In genomic region chr1:6280761-6281451, GRCh38 we compare ENCODE assay signal across 11 cellular contexts. TPM values are rescaled to one million over a fixed set of nuclear protein-coding genes. Genes with fewer than 3 reads are reported as not detected.
DNase-seq lines count a peak whose midpoint lies in the region; ATAC-seq, FAIRE-seq and TF ChIP-seq lines count a peak whose summit lies in the region.
"Had no signal": no experiment of that assay in that cellular context is flagged by ENCODE, and none has a peak within 500 bp of the region (broad histone marks: within the 10 kb centered on the region; RNA-seq: fewer than 3 reads in every experiment).

No MANE protein-coding gene starts in this region.

- FAIRE-seq in endothelial cell of umbilical vein (lab: Jason Lieb, UNC): no peak

- TF ChIP-seq POLR2A in endothelial cell of umbilical vein (IDR thresholded peaks at IDR 0.05; ENCODE audit: low read depth, low read length): no peak

- H3K9me3 ChIP-seq in Loucy (ENCODE audit: insufficient read depth, low read depth, low read length) (no peaks in the 10 kb centered on the region), endothelial cell of umbilical vein (replicated peaks; ENCODE audit: control insufficient read depth, insufficient read depth, low read length) (no peaks in the 10 kb centered on the region), T-helper 17 cell (ENCODE audit: control insufficient read depth, low read length, poor library complexity, severe bottlenecking) (no peaks in the 10 kb centered on the region)

- DNase-seq in AG09319 (ENCODE audit: extremely low read depth, low read depth) (no peak), endothelial cell of umbilical vein (ENCODE audit: low read depth, low spot score) (no peak), mesothelial cell of epicardium (ENCODE audit: low spot score in 2 of 2, unreplicated experiment in 2 of 2) (no peak), DMS153 treated with DMSO at 0.1 percent for 48 hours (lab: John Stamatoyannopoulos, UW; ENCODE audit: unreplicated experiment) (no peak), T-helper 17 cell (no peak)
- DNase-seq in activated T-cell treated with anti-CD3 and anti-CD28 coated beads, Interleukin-2, amount 50 U/mL, for 1 hour: no peak
- DNase-seq: NCI-H146, T-helper 1 cell had no signal

- no peaks in the 10 kb centered on the region for H3K9me2 ChIP-seq in Loucy (replicated peaks; ENCODE audit: low read depth, low read length)

- H3K27me3 ChIP-seq in Loucy (ENCODE audit: insufficient read depth, low read length, poor library complexity, severe bottlenecking) (no peaks in the 10 kb centered on the region), endothelial cell of umbilical vein (ENCODE audit: control insufficient read depth in 2 of 2, insufficient read depth in 2 of 2, low read length in 2 of 2) (no peaks in the 10 kb centered on the region)

- intact Hi-C loops in endothelial cell of umbilical vein (cut with micrococcal nuclease): loop anchor here (1.0 kb wide), 1 partner anchor 35 kb away; no protein-coding TSS in a partner anchor

- no peaks in the 10 kb centered on the region for H4K20me1 ChIP-seq in Loucy (ENCODE audit: insufficient read depth, low read length, poor library complexity, severe bottlenecking)
- H4K20me1 ChIP-seq in endothelial cell of umbilical vein (replicated peaks; ENCODE audit: control insufficient read depth, extremely low read depth, insufficient read depth, low read length): no peaks in the 10 kb centered on the region

- H3F3A ChIP-seq in Loucy (ENCODE audit: low read depth): no peaks in the 10 kb centered on the region

- CTCF ChIA-PET in endothelial cell of umbilical vein (lab: Charles Lee): interaction anchor here (1.2 kb wide), 1 partner anchor 36 kb away, joined by 3 read pairs; no protein-coding TSS in a partner anchor

- no peak overlapping the region for H3K27ac Mint-ChIP-seq in mesothelial cell of epicardium
- H3K27ac Mint-ChIP-seq in T-helper 17 cell: no peak overlapping the region
- H3K27ac Mint-ChIP-seq: activated T-helper 2 cell treated with anti-CD3 and anti-CD28 coated beads, Interferon-gamma antibody, Interleukin-2, Interleukin-4, amounts not matched to agents 10 μg/mL and 5 μg/mL and 100 μg/mL, durations not matched to agents 14 hours and 24 hours and 36 hours had no signal

- H3K27me3 Mint-ChIP-seq in mesothelial cell of epicardium (ENCODE audit: low read depth): no peaks in the 10 kb centered on the region
- H3K27me3 Mint-ChIP-seq in T-helper 17 cell: no peaks in the 10 kb centered on the region

- POLR2A ChIA-PET in endothelial cell of umbilical vein (lab: Charles Lee): no interaction called here

- TF ChIP-seq CTCF in AG09319 (IDR thresholded peaks at IDR 0.05; ENCODE audit: low read depth, low read length) (peak; percentile 33), Loucy (conservative IDR thresholded peaks at IDR 0.05; ENCODE audit: low read length) (peak; percentile 27; the same call in 1 of the 2 replicates), endothelial cell of umbilical vein (IDR thresholded peaks at IDR 0.05; ENCODE audit: extremely low read depth in 1 of 2, insufficient read depth in 1 of 2, low read depth in 1 of 2, low read length in 2 of 2) (peak; percentile 8 to 32), mesothelial cell of epicardium (IDR thresholded peaks at IDR 0.05; ENCODE audit: unreplicated experiment) (peak; percentile 14)

- H3K4me3 ChIP-seq in Loucy (ENCODE audit: low read length, poor library complexity, severe bottlenecking) (no peak overlapping the region), endothelial cell of umbilical vein (replicated peaks in 1 of 3; ENCODE audit: insufficient read depth in 1 of 3, low read depth in 1 of 3, low read length in 3 of 3) (no peak overlapping the region)

- H3K9me3 Mint-ChIP-seq in mesothelial cell of epicardium: no peaks in the 10 kb centered on the region
- H3K9me3 Mint-ChIP-seq: activated T-helper 2 cell treated with anti-CD3 and anti-CD28 coated beads, Interferon-gamma antibody, Interleukin-2, Interleukin-4, amounts not matched to agents 10 μg/mL and 5 μg/mL and 100 μg/mL, durations not matched to agents 14 hours and 24 hours and 36 hours had no signal

- H3K36me3 ChIP-seq in Loucy (ENCODE audit: insufficient read depth, low read length) (no peaks in the 10 kb centered on the region; the same call in 1 of the 2 replicates), endothelial cell of umbilical vein (ENCODE audit: control insufficient read depth in 2 of 2, extremely low read depth in 1 of 2, insufficient read depth in 2 of 2, low read length in 2 of 2) (no peaks in the 10 kb centered on the region)

- H3K4me1 ChIP-seq in Loucy (ENCODE audit: insufficient read depth, low read length, poor library complexity, severe bottlenecking) (no peaks in the 10 kb centered on the region), endothelial cell of umbilical vein (ENCODE audit: control insufficient read depth, extremely low read depth, insufficient read depth, low read length) (no peaks in the 10 kb centered on the region)

- H3K79me2 ChIP-seq in Loucy (ENCODE audit: insufficient read depth, low read length) (no peaks in the 10 kb centered on the region), endothelial cell of umbilical vein (ENCODE audit: control insufficient read depth, insufficient read depth, low read length) (no peaks in the 10 kb centered on the region)

- H3K4me3 Mint-ChIP-seq in mesothelial cell of epicardium (no peak overlapping the region), T-helper 17 cell (no peak overlapping the region)

- dilution Hi-C loops in endothelial cell of umbilical vein (cut with MboI; ENCODE audit: extremely low pct_ligation_motif_present, low sequenced_read_pairs): no loop called here

- H2AFZ ChIP-seq in Loucy (ENCODE audit: low read length) (no peak overlapping the region), endothelial cell of umbilical vein (ENCODE audit: low read depth, low read length) (no peak overlapping the region)

- H3K36me3 Mint-ChIP-seq in mesothelial cell of epicardium (no peaks in the 10 kb centered on the region), T-helper 17 cell (ENCODE audit: low read depth) (peaks cover 6% of the 10 kb centered on the region)

- H3K4me2 ChIP-seq in Loucy (ENCODE audit: low read depth, low read length, poor library complexity, severe bottlenecking): no peak overlapping the region
- no peak overlapping the region for H3K4me2 ChIP-seq in endothelial cell of umbilical vein (ENCODE audit: insufficient read depth, low read length)

- no peak overlapping the region for H3K27ac ChIP-seq in endothelial cell of umbilical vein (ENCODE audit: insufficient read depth, low read depth, low read length)

- no peaks in the 10 kb centered on the region for H3K9me1 ChIP-seq in endothelial cell of umbilical vein (replicated peaks; ENCODE audit: control insufficient read depth, extremely low read depth, insufficient read depth, low read length)

- H3K4me1 Mint-ChIP-seq in mesothelial cell of epicardium: peaks cover 8% of the 10 kb centered on the region
- peaks cover 2% of the 10 kb centered on the region for H3K4me1 Mint-ChIP-seq in T-helper 17 cell

- ATAC-seq in HG03439 (IDR thresholded peaks at IDR 0.05; ENCODE audit: unreplicated experiment): no peak
- ATAC-seq in T-helper 17 cell: no peak

- no peak overlapping the region for H3K9ac ChIP-seq in Loucy (ENCODE audit: low read depth, low read length, poor library complexity, severe bottlenecking)
- no peak overlapping the region for H3K9ac ChIP-seq in endothelial cell of umbilical vein (replicated peaks; ENCODE audit: extremely low read depth, insufficient read depth, low read length)

- no TSS peak for BruUV-seq in endothelial cell of umbilical vein (replicated peaks; lab: Mats Ljungman, UMichigan)

TF ChIP-seq in endothelial cell of umbilical vein, 7 proteins besides CTCF, POLR2A, EP300 and RAD21 (continues in another document):
- no peak for TF ChIP-seq FOS (IDR thresholded peaks at IDR 0.05; ENCODE audit: borderline replicate concordance, insufficient read depth, low read length)
- no peak for TF ChIP-seq MYC (IDR thresholded peaks at IDR 0.05; ENCODE audit: low read depth, low read length)
- TF ChIP-seq EZH2 (IDR thresholded peaks at IDR 0.05; ENCODE audit: borderline replicate concordance, low read depth, low read length, severe bottlenecking): no peak
- no peak for TF ChIP-seq GATA2 (IDR thresholded peaks at IDR 0.05; ENCODE audit: insufficient read depth, insufficient read length, low read depth, low read length)

RNA-seq across cellular contexts. Expression of gene GPR153, which starts 20.0 kb away (rescaled TPM):
- total RNA-seq in endothelial cell of umbilical vein (2.8 and 3.1 TPM in 2 replicates), mesothelial cell of epicardium (24.6 to 27.5 TPM (median 25.0 TPM) in 3 replicates), T-helper 17 cell (under 1 TPM; 0.23 to 0.37 TPM)
- 3.9 and 4.0 TPM in 2 replicates for polyA plus RNA-seq in endothelial cell of umbilical vein
- 2.0 and 2.5 TPM in 2 replicates for polyA plus RNA-seq in endothelial cell of umbilical vein (2011; cell fraction: cytosol; rRNA removed)
- 4.2 and 4.4 TPM in 2 replicates for polyA plus RNA-seq in endothelial cell of umbilical vein (2011; cell fraction: nucleus; rRNA removed)
- polyA plus RNA-seq in endothelial cell of umbilical vein (2012): 3.1 and 4.7 TPM in 2 replicates
- polyA minus RNA-seq in endothelial cell of umbilical vein: 2.7 and 4.2 TPM in 2 replicates
- polyA minus RNA-seq in endothelial cell of umbilical vein (2011; cell fraction: cytosol; rRNA and poly(A)+ RNA removed): 4.0 TPM
- 1.2 and 3.0 TPM in 2 replicates for polyA minus RNA-seq in endothelial cell of umbilical vein (2011; cell fraction: nucleus; rRNA and poly(A)+ RNA removed)

RNA-seq across cellular contexts. Expression of gene HES3, which starts 36.9 kb away (rescaled TPM):
- not detected in 2 replicates for total RNA-seq in endothelial cell of umbilical vein
- polyA plus RNA-seq in endothelial cell of umbilical vein: not detected in 2 replicates
- polyA plus RNA-seq in endothelial cell of umbilical vein (2011; cell fraction: cytosol; rRNA removed): not detected in 2 replicates
- polyA plus RNA-seq in endothelial cell of umbilical vein (2011; cell fraction: nucleus; rRNA removed): not detected in 2 replicates
- polyA plus RNA-seq in endothelial cell of umbilical vein (2012): not detected in 2 replicates
- polyA minus RNA-seq in endothelial cell of umbilical vein: not detected in 2 replicates
- not detected for polyA minus RNA-seq in endothelial cell of umbilical vein (2011; cell fraction: cytosol; rRNA and poly(A)+ RNA removed)
- polyA minus RNA-seq in endothelial cell of umbilical vein (2011; cell fraction: nucleus; rRNA and poly(A)+ RNA removed): not detected in 2 replicates
- not detected in 3 replicates for total RNA-seq in mesothelial cell of epicardium
- not detected for total RNA-seq in T-helper 17 cell
- total RNA-seq: activated T-helper 2 cell treated with anti-CD3 and anti-CD28 coated beads, Interferon-gamma antibody, Interleukin-2, Interleukin-4, amounts not matched to agents 10 μg/mL and 5 μg/mL and 100 μg/mL, durations not matched to agents 14 hours and 24 hours and 36 hours had no signal

RNA-seq across cellular contexts. Expression of gene ICMT, which starts 45.1 kb away (rescaled TPM):
- total RNA-seq in endothelial cell of umbilical vein (66.4 and 66.5 TPM in 2 replicates), mesothelial cell of epicardium (35.1 to 39.8 TPM (median 39.3 TPM) in 3 replicates), T-helper 17 cell (10 to 100 TPM in 1 of 2 donors, 1 to 10 TPM in 1; 9.8 to 10.2 TPM)
- 35.5 and 39.2 TPM in 2 replicates for polyA plus RNA-seq in endothelial cell of umbilical vein
- polyA plus RNA-seq in endothelial cell of umbilical vein (2011; cell fraction: cytosol; rRNA removed): 35.0 and 38.0 TPM in 2 replicates
- polyA plus RNA-seq in endothelial cell of umbilical vein (2011; cell fraction: nucleus; rRNA removed): 15.3 and 20.9 TPM in 2 replicates
- polyA plus RNA-seq in endothelial cell of umbilical vein (2012): 36.2 and 57.3 TPM in 2 replicates
- polyA minus RNA-seq in endothelial cell of umbilical vein: 62.1 and 66.7 TPM in 2 replicates
- polyA minus RNA-seq in endothelial cell of umbilical vein (2011; cell fraction: cytosol; rRNA and poly(A)+ RNA removed): 68.8 TPM
- 10.9 and 12.2 TPM in 2 replicates for polyA minus RNA-seq in endothelial cell of umbilical vein (2011; cell fraction: nucleus; rRNA and poly(A)+ RNA removed)
